In genomic region chrX:87900320-87900908, GRCh38 we compare ENCODE assay signal across 10 cellular contexts.
DNase-seq lines count a peak whose midpoint lies in the region; ATAC-seq and TF ChIP-seq lines count a peak whose summit lies in the region.
"Had no signal": no experiment of that assay in that cellular context is flagged by ENCODE, and none has a peak within 500 bp of the region (broad histone marks: within the 10 kb centered on the region; RNA-seq: fewer than 3 reads in every experiment).

No MANE protein-coding gene starts in this region.

- POLR2A ChIA-PET in Panc1 (lab: Charles Lee) = no interaction called here

- no peaks in the 10 kb centered on the region for H3K4me1 ChIP-seq in Panc1 (ENCODE audit: control insufficient read depth, insufficient read depth, low read length)
- H3K4me1 ChIP-seq in smooth muscle cell (ENCODE audit: low read depth) = no peaks in the 10 kb centered on the region
- no peaks in the 10 kb centered on the region for H3K4me1 ChIP-seq in lower lobe of right lung
- H3K4me1 ChIP-seq: BLaER1 had no signal

- no peaks in the 10 kb centered on the region for H4K20me1 ChIP-seq in smooth muscle cell (ENCODE audit: low read depth)
- H4K20me1 ChIP-seq: BLaER1 had no signal

- H3K4me2 ChIP-seq in smooth muscle cell = no peak overlapping the region
- H3K4me2 ChIP-seq: BLaER1 had no signal

- WGBS in smooth muscle cell (ENCODE audit: low lambda C conversion rate) = 95% methylated on average over 8 of the region's 8 CpGs

- in situ Hi-C loops in Panc1 (cut with HindIII; ENCODE audit: low pct_unique_long_range_greater_than_20kb, low sequenced_read_pairs) = no loop called here

- ATAC-seq in HG02852 (IDR thresholded peaks at IDR 0.05; ENCODE audit: unreplicated experiment) (peak; percentile 69), Panc1 (no peak), lower lobe of right lung (no peak)
- ATAC-seq: naive thymus-derived CD8-positive, alpha-beta T cell had no signal

- no peak overlapping the region for H3K27ac ChIP-seq in Panc1 (ENCODE audit: low read length)
- H3K27ac ChIP-seq in smooth muscle cell (ENCODE audit: low read depth) = no peak overlapping the region
- H3K27ac ChIP-seq in lower lobe of right lung = no peak overlapping the region
- H3K27ac ChIP-seq: BLaER1 had no signal

- intact Hi-C loops in Panc1 (cut with micrococcal nuclease; ENCODE audit: unreplicated experiment) (no loop called here), lower lobe of right lung (cut with DNase I) (no loop called here)

- BruUV-seq in Panc1 (replicated peaks; lab: Mats Ljungman, UMichigan) = no TSS peak

- no peak overlapping the region for H2AFZ ChIP-seq in smooth muscle cell (ENCODE audit: low read depth)

- H3K4me3 ChIP-seq in Panc1 (ENCODE audit: low read depth in 2 of 2, low read length in 2 of 2) (peak overlapping the region; percentile 7 to 25; a peak in 3 of 4 replicates), smooth muscle cell (no peak overlapping the region), lower lobe of right lung (no peak overlapping the region)
- H3K4me3 ChIP-seq: BLaER1 had no signal

- no peaks in the 10 kb centered on the region for H3F3A ChIP-seq in smooth muscle cell (ENCODE audit: low read depth)

- no peak overlapping the region for H3K9ac ChIP-seq in smooth muscle cell (ENCODE audit: low read depth)
- H3K9ac ChIP-seq: BLaER1 had no signal

- no peaks in the 10 kb centered on the region for H3K27me3 ChIP-seq in Panc1 (ENCODE audit: control insufficient read depth, insufficient read depth, low read length)
- H3K27me3 ChIP-seq in smooth muscle cell (ENCODE audit: low read depth) = no peaks in the 10 kb centered on the region
- H3K27me3 ChIP-seq in lower lobe of right lung (ENCODE audit: low read depth) = no peaks in the 10 kb centered on the region

- TF ChIP-seq CTCF in Panc1 (IDR thresholded peaks at IDR 0.05) (no peak), smooth muscle cell (IDR thresholded peaks at IDR 0.05; ENCODE audit: borderline replicate concordance, insufficient read depth, poor library complexity, severe bottlenecking) (no peak), lower lobe of right lung (IDR thresholded peaks at IDR 0.05) (no peak)

- H3K36me3 ChIP-seq in Panc1 (ENCODE audit: control insufficient read depth, insufficient read depth, low read length) (no peaks in the 10 kb centered on the region), smooth muscle cell (ENCODE audit: low read depth) (no peaks in the 10 kb centered on the region), lower lobe of right lung (no peaks in the 10 kb centered on the region)
- H3K36me3 ChIP-seq: BLaER1 had no signal

- no peaks in the 10 kb centered on the region for H3K79me2 ChIP-seq in smooth muscle cell (ENCODE audit: low read depth)

- H3K9me3 ChIP-seq in Panc1 (ENCODE audit: control insufficient read depth, insufficient read depth, low read depth, low read length) = no peaks in the 10 kb centered on the region
- H3K9me3 ChIP-seq in smooth muscle cell (replicated peaks; ENCODE audit: low read depth) = no peaks in the 10 kb centered on the region
- H3K9me3 ChIP-seq in lower lobe of right lung = no peaks in the 10 kb centered on the region
- H3K9me3 ChIP-seq: BLaER1 had no signal

- DNase-seq in activated CD4-positive, alpha-beta T cell treated with anti-CD3 and anti-CD28 coated beads for 48 hours = peak; percentile 6
- DNase-seq in activated CD4-positive, alpha-beta T cell treated with anti-CD3 and anti-CD28 coated beads, Interleukin-2, amount 50 U/mL, for 1 hour = no peak
- DNase-seq in Panc1 (ENCODE audit: low read depth, low spot score) (no peak), smooth muscle cell (lab: John Stamatoyannopoulos, UW; ENCODE audit: unreplicated experiment) (no peak), lower lobe of right lung (no peak)
- peak; percentile 0 to 16 for DNase-seq in stimulated activated CD4-positive, alpha-beta T cell treated with anti-CD3 and anti-CD28 coated beads, Interleukin-2, amount 100 ng/mL, for 24 hours
- DNase-seq in activated CD4-positive, alpha-beta T cell treated with anti-CD3 and anti-CD28 coated beads, Interleukin-2, amount 50 U/mL, for 4 hours = no peak

- CTCF ChIA-PET in Panc1 (lab: Charles Lee) = no interaction called here

Comparison
In these comparisons a context has a peak if more than half of its experiments do, and no peak if none do; other contexts are left out.
1. DNase-seq: peak in activated CD4-positive, alpha-beta T cell treated with anti-CD3 and anti-CD28 coated beads for 48 hours (single experiment) and stimulated activated CD4-positive, alpha-beta T cell treated with anti-CD3 and anti-CD28 coated beads, Interleukin-2, amount 100 ng/mL, for 24 hours (2 of 2); none in activated CD4-positive, alpha-beta T cell treated with anti-CD3 and anti-CD28 coated beads, Interleukin-2, amount 50 U/mL, for 1 hour (single experiment), Panc1 (single experiment), smooth muscle cell (single experiment), lower lobe of right lung (single experiment) and activated CD4-positive, alpha-beta T cell treated with anti-CD3 and anti-CD28 coated beads, Interleukin-2, amount 50 U/mL, for 4 hours (0 of 2).
2. H3K4me3 ChIP-seq: peak in Panc1 (2 of 2); none in smooth muscle cell (single experiment) and lower lobe of right lung (single experiment).